Comparison of ENCODE assay signal across 22 cellular contexts in genomic region chr20:19942611-19943010, GRCh38.
DNase-seq lines count a peak whose midpoint lies in the region; ATAC-seq, FAIRE-seq and TF ChIP-seq lines count a peak whose summit lies in the region.
"Had no signal": no experiment of that assay in that cellular context is flagged by ENCODE, and none has a peak within 500 bp of the region (broad histone marks: within the 10 kb centered on the region; RNA-seq: fewer than 3 reads in every experiment).

No MANE protein-coding gene starts in this region.

- FAIRE-seq in GM19239 (lab: Jason Lieb, UNC) = no peak
- FAIRE-seq: A204.1, G401.6 had no signal

- WGBS in heart right ventricle, 2 donors = 10 to 41% methylated on average over 1 of the region's 1 CpG
- WGBS in right cardiac atrium = 38% methylated on average over 1 of the region's 1 CpG

- DNase-seq in heart right ventricle (no peak), Right ventricle myocardium inferior (ENCODE audit: missing footprints) (no peak), right cardiac atrium (no peak), gastrocnemius medialis (no peak), upper lobe of right lung (no peak), GM19239 (ENCODE audit: insufficient read length, low spot score) (no peak), nephron progenitor cell (no peak)
- DNase-seq: activated B cell treated with CpG ODN at 0.5 μM for 24 hours; activated CD4-positive, alpha-beta memory T cell treated with anti-CD3 and anti-CD28 coated beads for 36 hours; activated effector memory CD4-positive, alpha-beta T cell treated with anti-CD3 and anti-CD28 coated beads, Interleukin-2, amount 50 U/mL, for 16 hours; effector memory CD8-positive, alpha-beta T cell; NCI-H1436; NCI-H526; ovary; stimulated activated CD4-positive, alpha-beta T cell treated with anti-CD3 and anti-CD28 coated beads, Interleukin-1b, Interleukin-23, amount 100 ng/mL, for 48 hours; stimulated activated naive CD4-positive, alpha-beta T cell treated with Interleukin-2 at 50 U/mL for 16 hours; T-helper 9 cell had no signal

- no peak for TF ChIP-seq CTCF in heart right ventricle (IDR thresholded peaks at IDR 0.05)
- no peak for TF ChIP-seq CTCF in gastrocnemius medialis (IDR thresholded peaks at IDR 0.05 in 4 of 5, conservative IDR thresholded peaks at IDR 0.05 in 1 of 5)
- no peak for TF ChIP-seq CTCF in upper lobe of right lung (IDR thresholded peaks at IDR 0.05)
- TF ChIP-seq CTCF in nephron progenitor cell (IDR thresholded peaks at IDR 0.05) = no peak

- ATAC-seq in heart right ventricle (no peak), Right ventricle myocardium inferior (no peak), right cardiac atrium (no peak), gastrocnemius medialis (no peak), upper lobe of right lung (no peak)
- ATAC-seq in activated CD4-positive, CD25-positive, alpha-beta regulatory T cell treated with anti-CD3 and anti-CD28 coated beads, Interleukin-2, amount 50 U/mL, for 24 hours = no peak
- ATAC-seq: effector memory CD8-positive, alpha-beta T cell had no signal

- H3K9me3 Mint-ChIP-seq in nephron progenitor cell = no peaks in the 10 kb centered on the region
- H3K9me3 Mint-ChIP-seq: activated B cell treated with CpG ODN at 0.5 μM for 24 hours; activated CD4-positive, alpha-beta memory T cell treated with anti-CD3 and anti-CD28 coated beads for 36 hours; effector memory CD8-positive, alpha-beta T cell had no signal

- H3K9me3 ChIP-seq in heart right ventricle (no peaks in the 10 kb centered on the region), right cardiac atrium (ENCODE audit: control insufficient read depth, low read length) (no peaks in the 10 kb centered on the region), gastrocnemius medialis (no peaks in the 10 kb centered on the region), upper lobe of right lung (no peaks in the 10 kb centered on the region)
- H3K9me3 ChIP-seq: ovary, vagina had no signal

- in situ Hi-C loops in gastrocnemius medialis (cut with MboI; ENCODE audit: low sequenced_read_pairs in 4 of 4) = loop anchor here in 1 of 4 donors (10.0 kb wide), 1 partner anchor 58 kb away; no protein-coding TSS in a partner anchor

- peaks cover under 1% of the 10 kb centered on the region for H3K4me1 Mint-ChIP-seq in nephron progenitor cell

- H3K27me3 ChIP-seq in heart right ventricle (no peaks in the 10 kb centered on the region), right cardiac atrium (ENCODE audit: control insufficient read depth, insufficient read depth) (no peaks in the 10 kb centered on the region), gastrocnemius medialis (no peaks in the 10 kb centered on the region), upper lobe of right lung (no peaks in the 10 kb centered on the region)
- H3K27me3 ChIP-seq: ovary, vagina had no signal

- H3K27me3 Mint-ChIP-seq in nephron progenitor cell (ENCODE audit: low read depth, poor library complexity) = peaks cover 3% of the 10 kb centered on the region
- H3K27me3 Mint-ChIP-seq: activated B cell treated with CpG ODN at 0.5 μM for 24 hours had no signal

- H3K27ac Mint-ChIP-seq in nephron progenitor cell = no peak overlapping the region
- H3K27ac Mint-ChIP-seq: activated B cell treated with CpG ODN at 0.5 μM for 24 hours; activated CD4-positive, alpha-beta memory T cell treated with anti-CD3 and anti-CD28 coated beads for 36 hours; effector memory CD8-positive, alpha-beta T cell had no signal

- peaks cover 70% of the 10 kb centered on the region for H3K36me3 Mint-ChIP-seq in nephron progenitor cell (ENCODE audit: low read depth)
- H3K36me3 Mint-ChIP-seq: activated CD4-positive, alpha-beta memory T cell treated with anti-CD3 and anti-CD28 coated beads for 36 hours had no signal

- H3K27ac ChIP-seq in heart right ventricle = peak overlapping the region in 9 of 10 donors; percentile 19 to 89 (median 55)
- H3K27ac ChIP-seq in right cardiac atrium (ENCODE audit: low read length) = peak overlapping the region; percentile 78
- H3K27ac ChIP-seq in gastrocnemius medialis = peak overlapping the region in 3 of 4 donors; percentile 19 to 33 (median 24)
- H3K27ac ChIP-seq in upper lobe of right lung = peak overlapping the region; percentile 65
- H3K27ac ChIP-seq: ovary, RWPE1, vagina had no signal

- no peak for TF ChIP-seq POLR2A in gastrocnemius medialis (IDR thresholded peaks at IDR 0.05)

- no peak overlapping the region for H3K4me3 Mint-ChIP-seq in nephron progenitor cell
- H3K4me3 Mint-ChIP-seq: activated B cell treated with CpG ODN at 0.5 μM for 24 hours; activated CD4-positive, alpha-beta memory T cell treated with anti-CD3 and anti-CD28 coated beads for 36 hours; effector memory CD8-positive, alpha-beta T cell had no signal

- H3K4me1 ChIP-seq in heart right ventricle (peaks cover 22 to 95% (median 90%) of the 10 kb centered on the region in 9 donors), right cardiac atrium (ENCODE audit: control insufficient read depth, insufficient read depth, low read length) (peaks cover 26% of the 10 kb centered on the region), gastrocnemius medialis (peaks cover 45 to 74% of the 10 kb centered on the region in 2 donors), upper lobe of right lung (peaks cover 71% of the 10 kb centered on the region)

- H3K36me3 ChIP-seq in heart right ventricle (peaks cover 0 to 65% (median 13%) of the 10 kb centered on the region in 9 donors), gastrocnemius medialis (no peaks in the 10 kb centered on the region), upper lobe of right lung (peaks cover 13% of the 10 kb centered on the region)
- H3K36me3 ChIP-seq: ovary had no signal

- intact Hi-C loops in heart right ventricle (cut with DNase I) = loop anchor here in 3 of 10 donors (5.0 kb wide), 4 partner anchors 35 to 55 kb away; no protein-coding TSS in a partner anchor
- intact Hi-C loops in Right ventricle myocardium inferior (cut with DNase I) = no loop called here
- intact Hi-C loops in right cardiac atrium (cut with DNase I) = no loop called here
- intact Hi-C loops in gastrocnemius medialis (cut with DNase I; ENCODE audit: low total_unique reads) = no loop called here
- intact Hi-C loops in upper lobe of right lung (cut with DNase I) = no loop called here

- H3K4me3 ChIP-seq in heart right ventricle (no peak overlapping the region), right cardiac atrium (ENCODE audit: low read length) (no peak overlapping the region), gastrocnemius medialis (no peak overlapping the region), upper lobe of right lung (no peak overlapping the region)
- H3K4me3 ChIP-seq: ovary, vagina had no signal

Comparison
In these comparisons a context has a peak if more than half of its experiments do, and no peak if none do; other contexts are left out.
1. H3K27ac ChIP-seq: peak in every context shown above with its lines; median percentile 78 in right cardiac atrium; 65 in upper lobe of right lung; 55 in heart right ventricle; 24 in gastrocnemius medialis.